Comparison of ENCODE assay signal across 18 cellular contexts in the genomic region with DNA sequence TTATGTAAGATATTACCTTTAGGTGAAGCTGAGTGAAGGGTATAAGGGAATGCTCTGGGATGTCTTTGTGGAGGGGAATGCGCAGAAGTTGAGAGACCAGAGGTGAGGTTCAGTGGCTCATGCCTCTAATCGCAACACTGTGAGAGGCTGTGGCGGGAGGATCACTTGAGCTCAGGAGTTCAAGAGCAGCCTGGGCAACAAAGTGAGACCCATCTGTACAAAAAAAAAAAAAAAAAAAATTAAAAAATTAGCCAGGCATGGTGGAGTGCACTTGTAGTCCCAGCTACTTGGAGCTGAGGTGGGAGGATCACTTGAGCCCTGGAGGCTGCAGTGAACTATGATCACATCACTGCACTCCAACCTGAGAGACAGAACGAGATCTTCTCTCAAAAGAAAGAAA.
"Had no signal": no experiment of that assay in that cellular context is flagged by ENCODE, and none has a peak within 500 bp of the region (broad histone marks: within the 10 kb centered on the region; RNA-seq: fewer than 3 reads in every experiment).

No MANE protein-coding gene starts in this region.

- ATAC-seq: activated T-cell treated with anti-CD3 and anti-CD28 coated beads, Interleukin-2, amount 50 U/mL, for 72 hours; effector memory CD8-positive, alpha-beta T cell; left lobe of liver; T-helper 17 cell had no signal

- FAIRE-seq: frontal cortex, keratinocyte had no signal

- H3K4me1 ChIP-seq: parathyroid adenoma had no signal

- H3K36me3 ChIP-seq: brain microvascular endothelial cell, sigmoid colon had no signal

- H3K36me3 Mint-ChIP-seq: activated naive CD8-positive, alpha-beta T cell treated with anti-CD3 and anti-CD28 coated beads for 36 hours; naive B cell had no signal

- H3K27ac ChIP-seq: brain microvascular endothelial cell, parathyroid adenoma had no signal

- H3K9me3 ChIP-seq: sigmoid colon had no signal

- H3K27ac Mint-ChIP-seq: activated CD4-positive, alpha-beta T cell treated with anti-CD3 and anti-CD28 coated beads, Interleukin-2, amount 10 ng/mL, durations not matched to agents 24 days and 14 days; activated naive CD8-positive, alpha-beta T cell treated with anti-CD3 and anti-CD28 coated beads for 36 hours; activated T-cell treated with anti-CD3 and anti-CD28 coated beads, Interleukin-2, amount 50 U/mL, for 72 hours; effector memory CD8-positive, alpha-beta T cell; naive B cell; T-helper 17 cell had no signal

- H3K4me3 ChIP-seq: sigmoid colon had no signal

- H3K9me3 Mint-ChIP-seq: activated CD4-positive, alpha-beta T cell treated with anti-CD3 and anti-CD28 coated beads, Interleukin-2, amount 10 ng/mL, durations not matched to agents 24 days and 14 days; activated naive CD8-positive, alpha-beta T cell treated with anti-CD3 and anti-CD28 coated beads for 36 hours; effector memory CD8-positive, alpha-beta T cell; naive B cell had no signal

- H3K4me1 Mint-ChIP-seq: activated naive CD8-positive, alpha-beta T cell treated with anti-CD3 and anti-CD28 coated beads for 36 hours had no signal

- DNase-seq: activated CD4-positive, alpha-beta T cell treated with anti-CD3 and anti-CD28 coated beads, Interleukin-2, amount 10 ng/mL, durations not matched to agents 24 days and 14 days; activated CD8-positive, alpha-beta memory T cell treated with anti-CD3 and anti-CD28 coated beads, Interleukin-2, amount 50 U/mL, for 48 hours; activated gamma-delta T cell treated with Interleukin-2 at 50 U/mL for 16 hours; activated naive CD8-positive, alpha-beta T cell treated with anti-CD3 and anti-CD28 coated beads for 36 hours; activated T-cell treated with anti-CD3 and anti-CD28 coated beads, Interleukin-2, amount 50 U/mL, for 72 hours; amygdala; brain microvascular endothelial cell; cerebellar nuclear complex; dermis blood vessel endothelial cell; effector memory CD8-positive, alpha-beta T cell; naive B cell; sigmoid colon; stimulated activated CD4-positive, alpha-beta T cell treated with anti-CD3 and anti-CD28 coated beads, Interleukin-1b, Interleukin-23, amount 100 ng/mL, for 48 hours; T-helper 17 cell had no signal

- H3K27me3 ChIP-seq: brain microvascular endothelial cell, sigmoid colon had no signal

- H3K4me3 Mint-ChIP-seq: activated CD4-positive, alpha-beta T cell treated with anti-CD3 and anti-CD28 coated beads, Interleukin-2, amount 10 ng/mL, durations not matched to agents 24 days and 14 days; activated naive CD8-positive, alpha-beta T cell treated with anti-CD3 and anti-CD28 coated beads for 36 hours; activated T-cell treated with anti-CD3 and anti-CD28 coated beads, Interleukin-2, amount 50 U/mL, for 72 hours; effector memory CD8-positive, alpha-beta T cell; naive B cell; T-helper 17 cell had no signal

- H3K27me3 Mint-ChIP-seq: activated naive CD8-positive, alpha-beta T cell treated with anti-CD3 and anti-CD28 coated beads for 36 hours; naive B cell had no signal
